In genomic region chr21:44508426-44508710, GRCh38 we compare ENCODE assay signal across 8 cellular contexts. TPM values are rescaled to one million over a fixed set of nuclear protein-coding genes. Genes with fewer than 3 reads are reported as not detected.
"Had no signal": no experiment of that assay in that cellular context is flagged by ENCODE, and none has a peak within 500 bp of the region (broad histone marks: within the 10 kb centered on the region; RNA-seq: fewer than 3 reads in every experiment).

No MANE protein-coding gene starts in this region.

- H3K4me3 ChIP-seq: GM23338, K562 had no signal

- ATAC-seq: GM23338, K562 had no signal

- H3K4me2 ChIP-seq: GM23338 had no signal

- H2AFZ ChIP-seq: GM23338 had no signal

- FAIRE-seq: H1, HTR-8/SVneo, K562 had no signal

- DNase-seq: H9, HCEC 1CT, KG1 had no signal

RNA-seq across cellular contexts. Expression of gene KRTAP10-1, which starts 31.6 kb away (rescaled TPM):
- total RNA-seq: GM23338, H1, H9, HT-29, K562 had no signal
- polyA plus RNA-seq: GM23338, K562 had no signal

RNA-seq across cellular contexts. Expression of gene KRTAP10-2, which starts 42.9 kb away (rescaled TPM):
- total RNA-seq: GM23338, H1, H9, HT-29, K562 had no signal
- polyA plus RNA-seq: K562 had no signal

RNA-seq across cellular contexts. Expression of gene KRTAP10-3, which starts 50.2 kb away (rescaled TPM):
- total RNA-seq: GM23338, H1, H9, HT-29, K562 had no signal
- polyA plus RNA-seq: GM23338, H1, K562 had no signal
